Comparison of ENCODE assay signal across 7 cellular contexts in genomic region chr10:102451105-102451969, GRCh38. TPM values are rescaled to one million over a fixed set of nuclear protein-coding genes. Genes with fewer than 3 reads are reported as not detected.
DNase-seq lines count a peak whose midpoint lies in the region; ATAC-seq and TF ChIP-seq lines count a peak whose summit lies in the region.

TSS of gene C10orf95 (minus strand) at chr10:102451543. CDS start at chr10:102451093, 450 bp downstream.

- DNase-seq in HAP-1 (ENCODE audit: low spot score in 2 of 2) (peak; percentile 9 to 34), RWPE2 (ENCODE audit: low spot score) (no peak), epithelial cell of proximal tubule (ENCODE audit: low read depth) (no peak), ovary (peak in 1 of 5 donors; percentile 61), ecto neural progenitor cell (ENCODE audit: low spot score) (no peak), AG08396 (ENCODE audit: low spot score) (no peak)

- H3K4me1 ChIP-seq in HAP-1 (peaks cover 18% of the 10 kb centered on the region), RWPE2 (ENCODE audit: insufficient read depth, poor library complexity, severe bottlenecking) (peaks cover 16% of the 10 kb centered on the region), ovary (ENCODE audit: insufficient read depth) (peaks cover 2% of the 10 kb centered on the region)

- ATAC-seq in RWPE2 (ENCODE audit: low read depth) (peak; percentile 54), HG02759 (IDR thresholded peaks at IDR 0.05; ENCODE audit: unreplicated experiment) (no peak)

- WGBS in ovary, 3 donors, result 22 to 27% (median 25%) methylated on average over 28 of the region's 28 CpGs

- no peaks in the 10 kb centered on the region for H3K9me3 ChIP-seq in HAP-1
- H3K9me3 ChIP-seq in RWPE2 (ENCODE audit: severe bottlenecking), result no peaks in the 10 kb centered on the region
- no peaks in the 10 kb centered on the region for H3K9me3 ChIP-seq in ovary

- TF ChIP-seq EP300 in ovary (IDR thresholded peaks at IDR 0.05), result no peak

- no peak for TF ChIP-seq POLR2A in ovary (IDR thresholded peaks at IDR 0.05)

- H3K36me3 ChIP-seq in HAP-1 (replicated peaks) (peaks cover 35% of the 10 kb centered on the region), RWPE2 (ENCODE audit: low read depth) (peaks cover 21% of the 10 kb centered on the region), ovary (no peaks in the 10 kb centered on the region)

- H3K27ac ChIP-seq in RWPE2 (ENCODE audit: poor library complexity, severe bottlenecking), result peak within 1 kb of the TSS; percentile 85
- peak within 1 kb of the TSS in 1 of 2 donors; percentile 92 for H3K27ac ChIP-seq in ovary

- in situ Hi-C loops in HAP-1 (cut with MboI; ENCODE audit: low sequenced_read_pairs), result no loop called here

- H3K4me3 ChIP-seq in HAP-1 (peak within 1 kb of the TSS; percentile 70), RWPE2 (ENCODE audit: severe bottlenecking) (peak within 1 kb of the TSS; percentile 75), epithelial cell of proximal tubule (ENCODE audit: low read depth, low read length) (peak within 1 kb of the TSS; percentile 95), ovary (peak within 1 kb of the TSS; percentile 74)

- intact Hi-C loops in ovary (cut with DNase I), result no loop called here

- H3K27me3 ChIP-seq in HAP-1 (ENCODE audit: low read depth) (no peaks in the 10 kb centered on the region), RWPE2 (ENCODE audit: insufficient read depth, poor library complexity, severe bottlenecking) (no peaks in the 10 kb centered on the region), ovary (no peaks in the 10 kb centered on the region)

- no peak for TF ChIP-seq CTCF in RWPE2 (IDR thresholded peaks at IDR 0.05; ENCODE audit: poor library complexity, severe bottlenecking)
- no peak for TF ChIP-seq CTCF in epithelial cell of proximal tubule (conservative IDR thresholded peaks at IDR 0.05; ENCODE audit: low read depth, low read length)
- no peak for TF ChIP-seq CTCF in ovary (IDR thresholded peaks at IDR 0.05)

RNA-seq across cellular contexts. Expression of gene C10orf95, which starts in this region (rescaled TPM):
- total RNA-seq in epithelial cell of proximal tubule (2.2 and 10.3 TPM in 2 replicates), ovary (10 to 100 TPM in 1 of 7 donors, 1 to 10 TPM in 1, under 1 TPM in 3, not detected in 2; 0.37 to 22.3 (median 0.60) TPM)
- under 1 TPM in 1 of 2 donors, not detected in 1; 0.11 TPM for polyA plus RNA-seq in ovary

Comparison
In these comparisons a context has a peak if more than half of its experiments do, and no peak if none do; other contexts are left out.
1. DNase-seq: peak in HAP-1 (2 of 2); none in RWPE2 (single experiment), epithelial cell of proximal tubule (single experiment), ecto neural progenitor cell (single experiment) and AG08396 (single experiment).
2. Peak in every context shown above with its lines, with median percentiles within 50 percentile points of each other: H3K4me3 ChIP-seq.